ENCODE assay signal across 8 cellular contexts in genomic region chr1:104648269-104648691, GRCh38.
A peak's percentile ranks its signal among the peaks of the same experiment; 100 is the strongest.
DNase-seq lines count a peak whose midpoint lies in the region; ATAC-seq, FAIRE-seq and TF ChIP-seq lines count a peak whose summit lies in the region.

No MANE protein-coding gene starts in this region.

- H3K4me3 ChIP-seq in cardiac fibroblast (replicated peaks in 1 of 2; ENCODE audit: low read depth in 2 of 2, low read length in 2 of 2) (no peak overlapping the region), gastrocnemius medialis (no peak overlapping the region), left ventricle myocardium inferior (no peak overlapping the region)

- DNase-seq in GM18507 (ENCODE audit: extremely low spot score, insufficient read length, low read depth) = peak; percentile 14
- DNase-seq in NCI-H2196 (lab: John Stamatoyannopoulos, UW; ENCODE audit: unreplicated experiment) = peak; percentile 7
- DNase-seq in cardiac fibroblast (ENCODE audit: low read depth in 2 of 2) = peak; percentile 0 to 4
- no peak for DNase-seq in gastrocnemius medialis
- DNase-seq in left ventricle myocardium inferior = no peak
- DNase-seq in NK-92 (lab: John Stamatoyannopoulos, UW; ENCODE audit: unreplicated experiment) = no peak
- DNase-seq in activated gamma-delta T cell (lab: John Stamatoyannopoulos, UW) = no peak

- intact Hi-C loops in gastrocnemius medialis (cut with DNase I; ENCODE audit: low total_unique reads) (no loop called here), left ventricle myocardium inferior (cut with micrococcal nuclease) (no loop called here)

- no peak for FAIRE-seq in GM18507 (lab: Jason Lieb, UNC)

- in situ Hi-C loops in gastrocnemius medialis (cut with MboI; ENCODE audit: low sequenced_read_pairs in 4 of 4) = no loop called here

- no peaks in the 10 kb centered on the region for H3K36me3 ChIP-seq in gastrocnemius medialis
- no peaks in the 10 kb centered on the region for H3K36me3 ChIP-seq in left ventricle myocardium inferior

- no peaks in the 10 kb centered on the region for H3K9me3 ChIP-seq in gastrocnemius medialis
- H3K9me3 ChIP-seq in left ventricle myocardium inferior (replicated peaks) = no peaks in the 10 kb centered on the region

- TF ChIP-seq POLR2A in gastrocnemius medialis (IDR thresholded peaks at IDR 0.05) = no peak

- ATAC-seq in HG02938 (IDR thresholded peaks at IDR 0.05; ENCODE audit: unreplicated experiment) = peak; percentile 79
- peak; percentile 26 to 60 for ATAC-seq in gastrocnemius medialis

- H3K27me3 ChIP-seq in gastrocnemius medialis = no peaks in the 10 kb centered on the region
- H3K27me3 ChIP-seq in left ventricle myocardium inferior (ENCODE audit: low read depth) = no peaks in the 10 kb centered on the region

- H3K4me1 ChIP-seq in gastrocnemius medialis = no peaks in the 10 kb centered on the region
- no peaks in the 10 kb centered on the region for H3K4me1 ChIP-seq in left ventricle myocardium inferior

- TF ChIP-seq CTCF in cardiac fibroblast (IDR thresholded peaks at IDR 0.05; ENCODE audit: low read depth, low read length) = no peak
- TF ChIP-seq CTCF in gastrocnemius medialis (IDR thresholded peaks at IDR 0.05 in 4 of 5, conservative IDR thresholded peaks at IDR 0.05 in 1 of 5) = peak in 1 of 5 experiments; percentile 27
- TF ChIP-seq CTCF in left ventricle myocardium inferior (IDR thresholded peaks at IDR 0.05; ENCODE audit: borderline replicate concordance) = no peak

- H3K27ac ChIP-seq in gastrocnemius medialis (no peak overlapping the region), left ventricle myocardium inferior (replicated peaks) (no peak overlapping the region)

Comparison
In these comparisons a context has a peak if more than half of its experiments do, and no peak if none do; other contexts are left out.
1. DNase-seq: peak in GM18507 (single experiment), NCI-H2196 (single experiment) and cardiac fibroblast (2 of 2); none in gastrocnemius medialis (0 of 2), left ventricle myocardium inferior (single experiment), NK-92 (single experiment) and activated gamma-delta T cell (single experiment).